In genomic region chr13:114234645-114235421, GRCh38 we compare ENCODE assay signal across 1 cellular context.
TF ChIP-seq lines count a peak whose summit lies in the region.

Gene CDC16, plus strand, starts transcription at chr13:114234897. Its CDS starts 188 bp downstream, at chr13:114235085.

TF ChIP-seq in HEK293, 187 proteins besides CTCF, POLR2A, EP300 and RAD21 (continued from another document and continues in another):
- TF ChIP-seq, protein P1, sequence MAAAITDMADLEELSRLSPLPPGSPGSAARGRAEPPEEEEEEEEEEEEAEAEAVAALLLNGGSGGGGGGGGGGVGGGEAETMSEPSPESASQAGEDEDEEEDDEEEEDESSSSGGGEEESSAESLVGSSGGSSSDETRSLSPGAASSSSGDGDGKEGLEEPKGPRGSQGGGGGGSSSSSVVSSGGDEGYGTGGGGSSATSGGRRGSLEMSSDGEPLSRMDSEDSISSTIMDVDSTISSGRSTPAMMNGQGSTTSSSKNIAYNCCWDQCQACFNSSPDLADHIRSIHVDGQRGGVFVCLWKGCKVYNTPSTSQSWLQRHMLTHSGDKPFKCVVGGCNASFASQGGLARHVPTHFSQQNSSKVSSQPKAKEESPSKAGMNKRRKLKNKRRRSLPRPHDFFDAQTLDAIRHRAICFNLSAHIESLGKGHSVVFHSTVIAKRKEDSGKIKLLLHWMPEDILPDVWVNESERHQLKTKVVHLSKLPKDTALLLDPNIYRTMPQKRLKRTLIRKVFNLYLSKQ (tag by site-specific recombination; IDR thresholded peaks at IDR 0.05; ENCODE audit: borderline replicate concordance): no peak
- TF ChIP-seq SP3 (tag by site-specific recombination; IDR thresholded peaks at IDR 0.05): peak; percentile 81
- TF ChIP-seq KLF9 (tag by site-specific recombination; IDR thresholded peaks at IDR 0.05; ENCODE audit: low read depth): peak; percentile 65
- TF ChIP-seq ZNF335 (tag by site-specific recombination; conservative IDR thresholded peaks at IDR 0.05): peak; percentile 85
- TF ChIP-seq ZNF426 (tag by site-specific recombination; IDR thresholded peaks at IDR 0.05): no peak
- TF ChIP-seq, protein P2, sequence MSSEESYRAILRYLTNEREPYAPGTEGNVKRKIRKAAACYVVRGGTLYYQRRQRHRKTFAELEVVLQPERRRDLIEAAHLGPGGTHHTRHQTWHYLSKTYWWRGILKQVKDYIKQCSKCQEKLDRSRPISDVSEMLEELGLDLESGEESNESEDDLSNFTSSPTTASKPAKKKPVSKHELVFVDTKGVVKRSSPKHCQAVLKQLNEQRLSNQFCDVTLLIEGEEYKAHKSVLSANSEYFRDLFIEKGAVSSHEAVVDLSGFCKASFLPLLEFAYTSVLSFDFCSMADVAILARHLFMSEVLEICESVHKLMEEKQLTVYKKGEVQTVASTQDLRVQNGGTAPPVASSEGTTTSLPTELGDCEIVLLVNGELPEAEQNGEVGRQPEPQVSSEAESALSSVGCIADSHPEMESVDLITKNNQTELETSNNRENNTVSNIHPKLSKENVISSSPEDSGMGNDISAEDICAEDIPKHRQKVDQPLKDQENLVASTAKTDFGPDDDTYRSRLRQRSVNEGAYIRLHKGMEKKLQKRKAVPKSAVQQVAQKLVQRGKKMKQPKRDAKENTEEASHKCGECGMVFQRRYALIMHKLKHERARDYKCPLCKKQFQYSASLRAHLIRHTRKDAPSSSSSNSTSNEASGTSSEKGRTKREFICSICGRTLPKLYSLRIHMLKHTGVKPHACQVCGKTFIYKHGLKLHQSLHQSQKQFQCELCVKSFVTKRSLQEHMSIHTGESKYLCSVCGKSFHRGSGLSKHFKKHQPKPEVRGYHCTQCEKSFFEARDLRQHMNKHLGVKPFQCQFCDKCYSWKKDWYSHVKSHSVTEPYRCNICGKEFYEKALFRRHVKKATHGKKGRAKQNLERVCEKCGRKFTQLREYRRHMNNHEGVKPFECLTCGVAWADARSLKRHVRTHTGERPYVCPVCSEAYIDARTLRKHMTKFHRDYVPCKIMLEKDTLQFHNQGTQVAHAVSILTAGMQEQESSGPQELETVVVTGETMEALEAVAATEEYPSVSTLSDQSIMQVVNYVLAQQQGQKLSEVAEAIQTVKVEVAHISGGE (tag by site-specific recombination; conservative IDR thresholded peaks at IDR 0.05; ENCODE audit: low read depth): peak; percentile 98
- TF ChIP-seq, protein P3, sequence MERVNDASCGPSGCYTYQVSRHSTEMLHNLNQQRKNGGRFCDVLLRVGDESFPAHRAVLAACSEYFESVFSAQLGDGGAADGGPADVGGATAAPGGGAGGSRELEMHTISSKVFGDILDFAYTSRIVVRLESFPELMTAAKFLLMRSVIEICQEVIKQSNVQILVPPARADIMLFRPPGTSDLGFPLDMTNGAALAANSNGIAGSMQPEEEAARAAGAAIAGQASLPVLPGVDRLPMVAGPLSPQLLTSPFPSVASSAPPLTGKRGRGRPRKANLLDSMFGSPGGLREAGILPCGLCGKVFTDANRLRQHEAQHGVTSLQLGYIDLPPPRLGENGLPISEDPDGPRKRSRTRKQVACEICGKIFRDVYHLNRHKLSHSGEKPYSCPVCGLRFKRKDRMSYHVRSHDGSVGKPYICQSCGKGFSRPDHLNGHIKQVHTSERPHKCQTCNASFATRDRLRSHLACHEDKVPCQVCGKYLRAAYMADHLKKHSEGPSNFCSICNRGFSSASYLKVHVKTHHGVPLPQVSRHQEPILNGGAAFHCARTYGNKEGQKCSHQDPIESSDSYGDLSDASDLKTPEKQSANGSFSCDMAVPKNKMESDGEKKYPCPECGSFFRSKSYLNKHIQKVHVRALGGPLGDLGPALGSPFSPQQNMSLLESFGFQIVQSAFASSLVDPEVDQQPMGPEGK (tag by site-specific recombination; IDR thresholded peaks at IDR 0.05): peak; percentile 76
- TF ChIP-seq SCRT1 (tag by site-specific recombination; IDR thresholded peaks at IDR 0.05; ENCODE audit: borderline replicate concordance): no peak
- peak; percentile 61; the same call in 1 of the 2 replicates for TF ChIP-seq ZFP37 (tag by site-specific recombination; IDR thresholded peaks at IDR 0.05)
- no peak for TF ChIP-seq ZNF529 (tag by site-specific recombination; IDR thresholded peaks at IDR 0.05; ENCODE audit: insufficient replicate concordance)
- TF ChIP-seq ZBTB8A (tag by site-specific recombination; IDR thresholded peaks at IDR 0.05): peak; percentile 46; the same call in 1 of the 2 replicates
- 0 out of 2 replicates have a peak, but pooled peaks have one; percentile 39 for TF ChIP-seq ZNF692 (tag by site-specific recombination; IDR thresholded peaks at IDR 0.05)
- peak; percentile 98 for TF ChIP-seq ZNF518A (tag by site-specific recombination; conservative IDR thresholded peaks at IDR 0.05; ENCODE audit: low read depth)
- TF ChIP-seq ZNF600 (tag by site-specific recombination; IDR thresholded peaks at IDR 0.05): peak; percentile 84; the same call in 1 of the 2 replicates
- TF ChIP-seq, protein P4, sequence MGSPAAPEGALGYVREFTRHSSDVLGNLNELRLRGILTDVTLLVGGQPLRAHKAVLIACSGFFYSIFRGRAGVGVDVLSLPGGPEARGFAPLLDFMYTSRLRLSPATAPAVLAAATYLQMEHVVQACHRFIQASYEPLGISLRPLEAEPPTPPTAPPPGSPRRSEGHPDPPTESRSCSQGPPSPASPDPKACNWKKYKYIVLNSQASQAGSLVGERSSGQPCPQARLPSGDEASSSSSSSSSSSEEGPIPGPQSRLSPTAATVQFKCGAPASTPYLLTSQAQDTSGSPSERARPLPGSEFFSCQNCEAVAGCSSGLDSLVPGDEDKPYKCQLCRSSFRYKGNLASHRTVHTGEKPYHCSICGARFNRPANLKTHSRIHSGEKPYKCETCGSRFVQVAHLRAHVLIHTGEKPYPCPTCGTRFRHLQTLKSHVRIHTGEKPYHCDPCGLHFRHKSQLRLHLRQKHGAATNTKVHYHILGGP (tag by site-specific recombination; IDR thresholded peaks at IDR 0.05): no peak
- TF ChIP-seq KLF7 (tag by site-specific recombination; IDR thresholded peaks at IDR 0.05; ENCODE audit: borderline replicate concordance): peak; percentile 77; the same call in 1 of the 2 replicates
- TF ChIP-seq ZNF830 (tag by site-specific recombination; IDR thresholded peaks at IDR 0.05; ENCODE audit: low read depth): no peak
- peak; percentile 45; the same call in 1 of the 2 replicates for TF ChIP-seq ZNF610 (tag by site-specific recombination; IDR thresholded peaks at IDR 0.05; ENCODE audit: borderline replicate concordance)
- TF ChIP-seq MYNN (tag by site-specific recombination; IDR thresholded peaks at IDR 0.05; ENCODE audit: borderline replicate concordance): no peak
- peak; percentile 57; the same call in 1 of the 2 replicates for TF ChIP-seq ZNF280D (tag by site-specific recombination; IDR thresholded peaks at IDR 0.05)
- 0 out of 2 replicates have a peak, but pooled peaks have one; percentile 58 for TF ChIP-seq PBX3 (CRISPR knock-in tag; IDR thresholded peaks at IDR 0.05)
- peak; percentile 26; the same call in 1 of the 2 replicates for TF ChIP-seq ZBTB1 (tag by site-specific recombination; IDR thresholded peaks at IDR 0.05)
- no peak for TF ChIP-seq MEIS1 (CRISPR knock-in tag; IDR thresholded peaks at IDR 0.05; ENCODE audit: borderline replicate concordance)
- TF ChIP-seq, protein P5, sequence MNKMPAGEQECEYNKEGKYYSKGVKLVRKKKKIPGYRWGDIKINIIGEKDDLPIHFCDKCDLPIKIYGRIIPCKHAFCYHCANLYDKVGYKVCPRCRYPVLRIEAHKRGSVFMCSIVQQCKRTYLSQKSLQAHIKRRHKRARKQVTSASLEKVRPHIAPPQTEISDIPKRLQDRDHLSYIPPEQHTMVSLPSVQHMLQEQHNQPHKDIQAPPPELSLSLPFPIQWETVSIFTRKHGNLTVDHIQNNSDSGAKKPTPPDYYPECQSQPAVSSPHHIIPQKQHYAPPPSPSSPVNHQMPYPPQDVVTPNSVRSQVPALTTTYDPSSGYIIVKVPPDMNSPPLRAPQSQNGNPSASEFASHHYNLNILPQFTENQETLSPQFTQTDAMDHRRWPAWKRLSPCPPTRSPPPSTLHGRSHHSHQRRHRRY (tag by site-specific recombination; IDR thresholded peaks at IDR 0.05): no peak
- TF ChIP-seq ZIC2 (tag by site-specific recombination; IDR thresholded peaks at IDR 0.05): peak; percentile 5; the same call in 1 of the 2 replicates
- peak; percentile 61; the same call in 1 of the 2 replicates for TF ChIP-seq ZNF76 (tag by site-specific recombination; IDR thresholded peaks at IDR 0.05; ENCODE audit: borderline replicate concordance, low read depth)
- peak; percentile 68 for TF ChIP-seq SP7 (tag by site-specific recombination; IDR thresholded peaks at IDR 0.05)
- peak; percentile 82 for TF ChIP-seq ZNF660 (tag by site-specific recombination; IDR thresholded peaks at IDR 0.05)
- TF ChIP-seq, protein P6, sequence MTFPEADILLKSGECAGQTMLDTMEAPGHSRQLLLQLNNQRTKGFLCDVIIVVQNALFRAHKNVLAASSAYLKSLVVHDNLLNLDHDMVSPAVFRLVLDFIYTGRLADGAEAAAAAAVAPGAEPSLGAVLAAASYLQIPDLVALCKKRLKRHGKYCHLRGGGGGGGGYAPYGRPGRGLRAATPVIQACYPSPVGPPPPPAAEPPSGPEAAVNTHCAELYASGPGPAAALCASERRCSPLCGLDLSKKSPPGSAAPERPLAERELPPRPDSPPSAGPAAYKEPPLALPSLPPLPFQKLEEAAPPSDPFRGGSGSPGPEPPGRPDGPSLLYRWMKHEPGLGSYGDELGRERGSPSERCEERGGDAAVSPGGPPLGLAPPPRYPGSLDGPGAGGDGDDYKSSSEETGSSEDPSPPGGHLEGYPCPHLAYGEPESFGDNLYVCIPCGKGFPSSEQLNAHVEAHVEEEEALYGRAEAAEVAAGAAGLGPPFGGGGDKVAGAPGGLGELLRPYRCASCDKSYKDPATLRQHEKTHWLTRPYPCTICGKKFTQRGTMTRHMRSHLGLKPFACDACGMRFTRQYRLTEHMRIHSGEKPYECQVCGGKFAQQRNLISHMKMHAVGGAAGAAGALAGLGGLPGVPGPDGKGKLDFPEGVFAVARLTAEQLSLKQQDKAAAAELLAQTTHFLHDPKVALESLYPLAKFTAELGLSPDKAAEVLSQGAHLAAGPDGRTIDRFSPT (tag by site-specific recombination; IDR thresholded peaks at IDR 0.05): peak; percentile 52
